ENCODE assay signal across 33 cellular contexts in genomic region chr5:42338136-42338535, GRCh38.
"Had no signal": no experiment of that assay in that cellular context is flagged by ENCODE, and none has a peak within 500 bp of the region (broad histone marks: within the 10 kb centered on the region; RNA-seq: fewer than 3 reads in every experiment).

No MANE protein-coding gene starts in this region.

- H3K36me3 ChIP-seq: ascending aorta, breast epithelium, cardiac muscle cell, esophagus muscularis mucosa, gastroesophageal sphincter, heart right ventricle had no signal

- H2AFZ ChIP-seq: hepatocyte had no signal

- H3K79me2 ChIP-seq: hepatocyte had no signal

- H3K27ac ChIP-seq: ascending aorta, breast epithelium, cardiac muscle cell, esophagus muscularis mucosa, foreskin keratinocyte, gastroesophageal sphincter, heart right ventricle, hepatocyte had no signal

- DNase-seq: activated CD4-positive, alpha-beta memory T cell treated with anti-CD3 and anti-CD28 coated beads, Interleukin-2, amount 10 ng/mL, durations not matched to agents 7 days and 5 days; activated CD4-positive, alpha-beta T cell treated with anti-CD3 and anti-CD28 coated beads for 36 hours; activated CD4-positive, alpha-beta T cell treated with anti-CD3 and anti-CD28 coated beads, Interleukin-2, amount 10 ng/mL, durations not matched to agents 24 days and 14 days; activated CD4-positive, CD25-positive, alpha-beta regulatory T cell; activated CD4-positive, CD25-positive, alpha-beta regulatory T cell treated with anti-CD3 and anti-CD28 coated beads, Interleukin-2, amount 50 U/mL, for 72 hours; activated CD8-positive, alpha-beta memory T cell treated with anti-CD3 and anti-CD28 coated beads, Interleukin-2, amount 50 U/mL, for 48 hours; activated gamma-delta T cell; activated naive CD4-positive, alpha-beta T cell; activated naive CD4-positive, alpha-beta T cell treated with anti-CD3 and anti-CD28 coated beads, Interleukin-2, amount 10 ng/mL, durations not matched to agents 7 days and 5 days; activated naive CD8-positive, alpha-beta T cell treated with anti-CD3 and anti-CD28 coated beads, Interleukin-2, amount 10 ng/mL, durations not matched to agents 7 days and 5 days; activated T-cell treated with anti-CD3 and anti-CD28 coated beads for 4 hours; activated T-cell treated with anti-CD3 and anti-CD28 coated beads, Interleukin-2, amount 50 U/mL, for 24 hours; activated T-cell treated with anti-CD3 and anti-CD28 coated beads, Interleukin-2, amount 50 U/mL, for 72 hours; central memory CD4-positive, alpha-beta T cell; cerebellar nuclear complex; cortex of kidney; dermis blood vessel endothelial cell; effector CD4-positive, alpha-beta T cell; effector memory CD8-positive, alpha-beta T cell; erythroblast; foreskin keratinocyte; heart right ventricle; T-helper 17 cell; T1000 had no signal

- H3K4me3 Mint-ChIP-seq: activated CD4-positive, alpha-beta memory T cell treated with anti-CD3 and anti-CD28 coated beads, Interleukin-2, amount 10 ng/mL, durations not matched to agents 7 days and 5 days; activated CD4-positive, alpha-beta T cell treated with anti-CD3 and anti-CD28 coated beads for 36 hours; activated CD4-positive, alpha-beta T cell treated with anti-CD3 and anti-CD28 coated beads, Interleukin-2, amount 10 ng/mL, durations not matched to agents 24 days and 14 days; activated naive CD4-positive, alpha-beta T cell treated with anti-CD3 and anti-CD28 coated beads, Interleukin-2, amount 10 ng/mL, durations not matched to agents 7 days and 5 days; activated naive CD8-positive, alpha-beta T cell treated with anti-CD3 and anti-CD28 coated beads, Interleukin-2, amount 10 ng/mL, durations not matched to agents 7 days and 5 days; activated T-cell treated with anti-CD3 and anti-CD28 coated beads, Interleukin-2, amount 50 U/mL, for 24 hours; activated T-cell treated with anti-CD3 and anti-CD28 coated beads, Interleukin-2, amount 50 U/mL, for 72 hours; brain; effector memory CD8-positive, alpha-beta T cell; T-helper 17 cell; T-helper 2 cell treated with Interferon-gamma antibody and Interleukin-4, amounts not matched to agents 5 μg/mL and 100 μg/mL, for 36 hours had no signal

- H3K4me3 ChIP-seq: ascending aorta, breast epithelium, cardiac muscle cell, esophagus muscularis mucosa, gastroesophageal sphincter, heart right ventricle, hepatocyte had no signal

- H3K27ac Mint-ChIP-seq: activated CD4-positive, alpha-beta memory T cell treated with anti-CD3 and anti-CD28 coated beads, Interleukin-2, amount 10 ng/mL, durations not matched to agents 7 days and 5 days; activated CD4-positive, alpha-beta T cell treated with anti-CD3 and anti-CD28 coated beads for 36 hours; activated CD4-positive, alpha-beta T cell treated with anti-CD3 and anti-CD28 coated beads, Interleukin-2, amount 10 ng/mL, durations not matched to agents 24 days and 14 days; activated naive CD4-positive, alpha-beta T cell treated with anti-CD3 and anti-CD28 coated beads, Interleukin-2, amount 10 ng/mL, durations not matched to agents 7 days and 5 days; activated naive CD4-positive, alpha-beta T cell treated with anti-CD3 and anti-CD28 coated beads, Interleukin-2, amount 50 U/mL, for 72 hours; activated naive CD8-positive, alpha-beta T cell treated with anti-CD3 and anti-CD28 coated beads, Interleukin-2, amount 10 ng/mL, durations not matched to agents 7 days and 5 days; activated T-cell treated with anti-CD3 and anti-CD28 coated beads, Interleukin-2, amount 50 U/mL, for 24 hours; activated T-cell treated with anti-CD3 and anti-CD28 coated beads, Interleukin-2, amount 50 U/mL, for 72 hours; brain; effector memory CD8-positive, alpha-beta T cell; T-helper 17 cell; T-helper 2 cell treated with Interferon-gamma antibody and Interleukin-4, amounts not matched to agents 5 μg/mL and 100 μg/mL, for 36 hours had no signal

- H3K36me3 Mint-ChIP-seq: activated naive CD4-positive, alpha-beta T cell treated with anti-CD3 and anti-CD28 coated beads, Interleukin-2, amount 10 ng/mL, durations not matched to agents 7 days and 5 days; activated naive CD8-positive, alpha-beta T cell treated with anti-CD3 and anti-CD28 coated beads, Interleukin-2, amount 10 ng/mL, durations not matched to agents 7 days and 5 days; brain had no signal

- H3K27me3 Mint-ChIP-seq: activated CD4-positive, alpha-beta memory T cell treated with anti-CD3 and anti-CD28 coated beads, Interleukin-2, amount 10 ng/mL, durations not matched to agents 7 days and 5 days; activated CD4-positive, alpha-beta T cell treated with anti-CD3 and anti-CD28 coated beads for 36 hours; activated CD4-positive, alpha-beta T cell treated with anti-CD3 and anti-CD28 coated beads, Interleukin-2, amount 10 ng/mL, durations not matched to agents 24 days and 14 days; activated naive CD4-positive, alpha-beta T cell treated with anti-CD3 and anti-CD28 coated beads, Interleukin-2, amount 10 ng/mL, durations not matched to agents 7 days and 5 days; activated naive CD8-positive, alpha-beta T cell treated with anti-CD3 and anti-CD28 coated beads, Interleukin-2, amount 10 ng/mL, durations not matched to agents 7 days and 5 days; activated T-cell treated with anti-CD3 and anti-CD28 coated beads, Interleukin-2, amount 50 U/mL, for 24 hours; effector memory CD8-positive, alpha-beta T cell; T-helper 17 cell had no signal

- H3K27me3 ChIP-seq: ascending aorta, breast epithelium, cardiac muscle cell, esophagus muscularis mucosa, foreskin keratinocyte, gastroesophageal sphincter, heart right ventricle, hepatocyte had no signal

- ATAC-seq: activated CD4-positive, alpha-beta T cell treated with anti-CD3 and anti-CD28 coated beads for 36 hours; activated naive CD4-positive, alpha-beta T cell treated with anti-CD3 and anti-CD28 coated beads, Interleukin-2, amount 50 U/mL, for 72 hours; activated T-cell treated with anti-CD3 and anti-CD28 coated beads, Interleukin-2, amount 50 U/mL, for 72 hours; effector memory CD8-positive, alpha-beta T cell; foreskin keratinocyte; gastroesophageal sphincter; heart right ventricle; T-helper 17 cell had no signal

- H3K4me1 Mint-ChIP-seq: activated CD4-positive, alpha-beta memory T cell treated with anti-CD3 and anti-CD28 coated beads, Interleukin-2, amount 10 ng/mL, durations not matched to agents 7 days and 5 days; activated CD4-positive, alpha-beta T cell treated with anti-CD3 and anti-CD28 coated beads for 36 hours; activated CD4-positive, alpha-beta T cell treated with anti-CD3 and anti-CD28 coated beads, Interleukin-2, amount 10 ng/mL, durations not matched to agents 24 days and 14 days; activated naive CD4-positive, alpha-beta T cell treated with anti-CD3 and anti-CD28 coated beads, Interleukin-2, amount 10 ng/mL, durations not matched to agents 7 days and 5 days; activated naive CD8-positive, alpha-beta T cell treated with anti-CD3 and anti-CD28 coated beads, Interleukin-2, amount 10 ng/mL, durations not matched to agents 7 days and 5 days; brain; T-helper 17 cell had no signal

- H3K4me1 ChIP-seq: ascending aorta, breast epithelium, esophagus muscularis mucosa, foreskin keratinocyte, gastroesophageal sphincter, heart right ventricle had no signal

- H3K4me2 ChIP-seq: hepatocyte had no signal
